ENCODE assay signal across 8 cellular contexts in genomic region chr20:62066339-62066982, GRCh38. TPM values are rescaled to one million over a fixed set of nuclear protein-coding genes. Genes with fewer than 3 reads are reported as not detected.
DNase-seq lines count a peak whose midpoint lies in the region; ATAC-seq lines count a peak whose summit lies in the region.

No MANE protein-coding gene starts in this region.

- peaks cover 36% of the 10 kb centered on the region for H3K36me3 Mint-ChIP-seq in effector memory CD8-positive, alpha-beta T cell (ENCODE audit: insufficient read depth)

- peak overlapping the region; percentile 87 for H3K4me3 Mint-ChIP-seq in effector memory CD8-positive, alpha-beta T cell

- no peaks in the 10 kb centered on the region for H3K9me3 ChIP-seq in mesodermal cell (ENCODE audit: control insufficient read depth, low read length)

- peak overlapping the region; percentile 91 to 94 for H3K27ac Mint-ChIP-seq in effector memory CD8-positive, alpha-beta T cell

- H3K27ac ChIP-seq in mesodermal cell (ENCODE audit: low read depth, low read length, severe bottlenecking): peak overlapping the region; percentile 88

- H3K4me1 Mint-ChIP-seq in effector memory CD8-positive, alpha-beta T cell (ENCODE audit: low read depth in 2 of 2): peaks cover 27 to 39% of the 10 kb centered on the region in 2 donors

- H3K4me1 ChIP-seq in mesodermal cell (ENCODE audit: control insufficient read depth, insufficient read depth, low read length, poor library complexity, severe bottlenecking): peaks cover 31% of the 10 kb centered on the region

- peak; percentile 37 for ATAC-seq in HG02852 (IDR thresholded peaks at IDR 0.05; ENCODE audit: unreplicated experiment)
- peak; percentile 31 for ATAC-seq in effector memory CD8-positive, alpha-beta T cell (replicated peaks)

- H3K4me3 ChIP-seq in mesodermal cell (ENCODE audit: extremely low read depth, insufficient read depth, low read length, poor library complexity, severe bottlenecking): peak overlapping the region; percentile 58

- peaks cover 14% of the 10 kb centered on the region for H3K36me3 ChIP-seq in mesodermal cell (ENCODE audit: control insufficient read depth, insufficient read depth, low read length)

- H3K9me3 Mint-ChIP-seq in effector memory CD8-positive, alpha-beta T cell: no peaks in the 10 kb centered on the region

- WGBS in mesodermal cell (ENCODE audit: insufficient coverage in 2 of 2), 2 experiments: 0 to 1% methylated on average over 31 of the region's 47 CpGs

- DNase-seq in NCI-H187 (lab: John Stamatoyannopoulos, UW) (peak; percentile 40 to 49), NCI-H187 treated with DMSO at 0.1 percent for 48 hours (lab: John Stamatoyannopoulos, UW) (no peak), NCI-H1930 (lab: John Stamatoyannopoulos, UW) (peak; percentile 52 to 54)
- DNase-seq in activated CD4-positive, alpha-beta T cell treated with anti-CD3 and anti-CD28 coated beads for 4 hours: peak; percentile 39 to 47
- DNase-seq in effector memory CD8-positive, alpha-beta T cell: peak in 2 of 3 experiments; percentile 18 to 38
- peak; percentile 12 for DNase-seq in stimulated activated CD8-positive, alpha-beta memory T cell treated with anti-CD3 and anti-CD28 coated beads, Interleukin-7, amount 100 ng/mL, for 24 hours (ENCODE audit: low read depth)

- H3K27me3 Mint-ChIP-seq in effector memory CD8-positive, alpha-beta T cell: peaks cover 0 to 18% of the 10 kb centered on the region in 2 donors

RNA-seq across cellular contexts. Expression of gene TAF4, which starts 0.8 kb away (rescaled TPM):
- polyA plus RNA-seq in mesodermal cell (2013, experiment 1 of 2): 10.7 TPM
- polyA plus RNA-seq in mesodermal cell (2013, experiment 2 of 2): 13.5 TPM

RNA-seq across cellular contexts. Expression of gene LSM14B, which starts 55.8 kb away (rescaled TPM):
- polyA plus RNA-seq in mesodermal cell (2013, experiment 1 of 2): 40.0 TPM
- 30.6 TPM for polyA plus RNA-seq in mesodermal cell (2013, experiment 2 of 2)
